Comparison of ENCODE assay signal across 16 cellular contexts in genomic region chr9:96133296-96134010, GRCh38.
A peak's percentile ranks its signal among the peaks of the same experiment; 100 is the strongest.
DNase-seq lines count a peak whose midpoint lies in the region; ATAC-seq and TF ChIP-seq lines count a peak whose summit lies in the region.
"Had no signal": no experiment of that assay in that cellular context is flagged by ENCODE, and none has a peak within 500 bp of the region (broad histone marks: within the 10 kb centered on the region; RNA-seq: fewer than 3 reads in every experiment).

No MANE protein-coding gene starts in this region.

- H3K9me3 ChIP-seq in SJCRH30 (replicated peaks) (no peaks in the 10 kb centered on the region), hepatocyte (ENCODE audit: low read depth) (no peaks in the 10 kb centered on the region), thoracic aorta (no peaks in the 10 kb centered on the region)
- H3K9me3 ChIP-seq: Caco-2, HAP-1 had no signal

- H3K79me2 ChIP-seq in hepatocyte, result no peaks in the 10 kb centered on the region

- H4K20me1 ChIP-seq in hepatocyte (ENCODE audit: insufficient read depth, poor library complexity, severe bottlenecking), result no peaks in the 10 kb centered on the region

- H2AFZ ChIP-seq in hepatocyte, result no peak overlapping the region
- H2AFZ ChIP-seq: GM23248 had no signal

- WGBS in hepatocyte (ENCODE audit: low lambda C conversion rate, missing lambda C conversion rate), result 81% methylated on average over 6 of the region's 6 CpGs

- H3K4me3 ChIP-seq in SJCRH30 (no peak overlapping the region), hepatocyte (no peak overlapping the region), thoracic aorta (no peak overlapping the region)
- H3K4me3 ChIP-seq: GM23248, HAP-1 had no signal

- H3K4me2 ChIP-seq in hepatocyte, result no peak overlapping the region

- ATAC-seq in thoracic aorta (ENCODE audit: insufficient number of reproducible peaks, low FRiP score, low read depth) (peak; percentile 1), left cardiac atrium (no peak), GM21367 (IDR thresholded peaks at IDR 0.05; ENCODE audit: unreplicated experiment) (no peak)

- TF ChIP-seq CTCF in hepatocyte (IDR thresholded peaks at IDR 0.05; ENCODE audit: poor library complexity), result no peak
- no peak for TF ChIP-seq CTCF in thoracic aorta (IDR thresholded peaks at IDR 0.05)

- H3K27ac ChIP-seq in SJCRH30 (peak overlapping the region; percentile 50), hepatocyte (peak overlapping the region; percentile 56), thoracic aorta (no peak overlapping the region)
- H3K27ac ChIP-seq: C4-2B, GM23248 had no signal

- H3K4me1 ChIP-seq in SJCRH30, result peaks cover 69% of the 10 kb centered on the region
- H3K4me1 ChIP-seq in hepatocyte (ENCODE audit: insufficient read depth), result peaks cover 41% of the 10 kb centered on the region
- H3K4me1 ChIP-seq in thoracic aorta (ENCODE audit: control insufficient read depth in 1 of 2, low read depth in 2 of 2), result peaks cover 8 to 21% of the 10 kb centered on the region in 2 donors
- H3K4me1 ChIP-seq: Caco-2 had no signal

- intact Hi-C loops in left cardiac atrium (cut with DNase I), result no loop called here

- H3K27me3 ChIP-seq in SJCRH30 (no peaks in the 10 kb centered on the region), hepatocyte (no peaks in the 10 kb centered on the region), thoracic aorta (replicated peaks; ENCODE audit: insufficient read depth) (no peaks in the 10 kb centered on the region)

- no peaks in the 10 kb centered on the region for H3K9me2 ChIP-seq in hepatocyte (replicated peaks; ENCODE audit: insufficient read depth)

- DNase-seq in NCI-H69 (lab: John Stamatoyannopoulos, UW) (peak; percentile 51), SJCRH30 (peak; percentile 69 to 81), hepatocyte (ENCODE audit: low spot score) (no peak), thoracic aorta (ENCODE audit: low spot score) (no peak), left cardiac atrium (no peak), HCEC 1CT (no peak)
- DNase-seq: ACHN; AML-193; Caco-2; CD4-positive, alpha-beta T cell; DMS79; GF-D8; GM23248 had no signal

- H3K36me3 ChIP-seq in SJCRH30 (no peaks in the 10 kb centered on the region), hepatocyte (replicated peaks; ENCODE audit: insufficient read depth, low read depth) (no peaks in the 10 kb centered on the region), thoracic aorta (no peaks in the 10 kb centered on the region)
- H3K36me3 ChIP-seq: HAP-1 had no signal

Comparison
In these comparisons a context has a peak if more than half of its experiments do, and no peak if none do; other contexts are left out.
1. DNase-seq: peak in NCI-H69 (single experiment) and SJCRH30 (2 of 2); none in hepatocyte (single experiment), thoracic aorta (single experiment), left cardiac atrium (single experiment) and HCEC 1CT (single experiment).
2. H3K27ac ChIP-seq: peak in SJCRH30 (single experiment) and hepatocyte (single experiment); none in thoracic aorta (0 of 2).